13 cellular contexts compared by ENCODE assay signal in the genomic region with DNA sequence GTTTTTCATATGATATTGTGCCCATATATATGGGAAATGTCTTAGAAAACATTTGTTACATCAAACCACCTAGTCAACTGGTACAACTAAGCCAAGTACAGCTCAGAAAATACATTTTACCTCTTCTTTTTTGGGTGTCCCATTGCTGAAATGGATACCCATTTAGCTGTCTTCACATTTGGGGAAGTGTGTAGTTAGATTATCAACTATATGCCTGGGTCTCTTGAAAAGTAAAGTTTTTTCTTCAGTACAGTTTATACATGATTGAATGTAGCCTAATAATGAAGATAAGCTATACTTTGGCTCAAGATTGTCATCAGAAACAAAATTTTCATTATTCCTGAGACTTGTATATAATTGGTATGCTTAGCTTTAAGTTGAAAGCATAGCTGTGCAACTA. TPM values are rescaled to one million over a fixed set of nuclear protein-coding genes. Genes with fewer than 3 reads are reported as not detected.
A peak's percentile ranks its signal among the peaks of the same experiment; 100 is the strongest.
DNase-seq lines count a peak whose midpoint lies in the region; ATAC-seq, FAIRE-seq and TF ChIP-seq lines count a peak whose summit lies in the region.
"Had no signal": no experiment of that assay in that cellular context is flagged by ENCODE, and none has a peak within 500 bp of the region (broad histone marks: within the 10 kb centered on the region; RNA-seq: fewer than 3 reads in every experiment).

No MANE protein-coding gene starts in this region.

- intact Hi-C loops in K562 (cut with micrococcal nuclease): loop anchor here (5.0 kb wide), 2 partner anchors 71 to 154 kb away; partner anchors contain the start of gene ADPRS

- POLR2A ChIA-PET in activated CD4-positive, alpha-beta T cell treated with anti-CD3 and anti-CD28 coated beads, Interleukin-2, amount 10 ng/mL, durations not matched to agents 7 days and 5 days (lab: Charles Lee): no interaction called here
- POLR2A ChIA-PET in K562 (lab: Yijun Ruan, JAX): interaction anchor here (1.1 to 2.5 kb wide), 5 partner anchors 9 to 36 kb away, joined by 4 to 10 read pairs (median 7); no protein-coding TSS in a partner anchor

- H3K79me2 ChIP-seq in K562 (ENCODE audit: control insufficient read depth, insufficient read depth, low read length): peaks cover 71% of the 10 kb centered on the region

- no peak overlapping the region for H3K27ac Mint-ChIP-seq in activated CD4-positive, alpha-beta T cell treated with anti-CD3 and anti-CD28 coated beads, Interleukin-2, amount 10 ng/mL, durations not matched to agents 7 days and 5 days

- no peak for TF ChIP-seq CTCF in NB4 (IDR thresholded peaks at IDR 0.05; ENCODE audit: low read depth, low read length)
- no peak for TF ChIP-seq CTCF in K562 (IDR thresholded peaks at IDR 0.05 in 2 of 3, conservative IDR thresholded peaks at IDR 0.05 in 1 of 3; ENCODE audit: insufficient read depth in 2 of 3, low read depth in 1 of 3, low read length in 3 of 3)

- H3K4me3 ChIP-seq in NB4 (ENCODE audit: low read depth, low read length) (peak overlapping the region; percentile 98), K562 (peak overlapping the region; percentile 86), neuron (ENCODE audit: low read length) (peak overlapping the region; percentile 99)

- H3K36me3 ChIP-seq in K562 (ENCODE audit: control insufficient read depth, insufficient read depth, low read length) (peaks cover 7% of the 10 kb centered on the region; the same call in 1 of the 3 replicates), neuron (ENCODE audit: insufficient read depth, low read length) (peaks cover 2% of the 10 kb centered on the region)
- H3K36me3 ChIP-seq: gastroesophageal sphincter, lower lobe of right lung had no signal

- CTCF ChIA-PET in activated CD4-positive, alpha-beta T cell treated with anti-CD3 and anti-CD28 coated beads, Interleukin-2, amount 10 ng/mL, durations not matched to agents 7 days and 5 days (lab: Charles Lee): interaction anchor here (0.7 to 1.4 kb wide), 4 partner anchors 17 to 101 kb away, joined by 3 to 4 read pairs (median 4); partner anchors contain the start of gene AGO1
- CTCF ChIA-PET in K562 (lab: Yijun Ruan, JAX; ENCODE audit: low intra/inter-chr PET ratio): no interaction called here

- peak overlapping the region; percentile 94; the same call in 1 of the 2 replicates for H3K4me2 ChIP-seq in K562 (ENCODE audit: insufficient read depth, low read length)

- H3K4me1 Mint-ChIP-seq in activated CD4-positive, alpha-beta T cell treated with anti-CD3 and anti-CD28 coated beads, Interleukin-2, amount 10 ng/mL, durations not matched to agents 7 days and 5 days: peaks cover 38% of the 10 kb centered on the region

- ATAC-seq in K562: no peak
- ATAC-seq in GM21786 (IDR thresholded peaks at IDR 0.05; ENCODE audit: unreplicated experiment): no peak
- ATAC-seq: gastroesophageal sphincter, lower lobe of right lung had no signal

- H3K9ac ChIP-seq in K562 (ENCODE audit: insufficient read depth in 1 of 2, low read depth in 2 of 2, low read length in 2 of 2): peak overlapping the region; percentile 5 to 78; a peak in 2 of 4 replicates

- H2AFZ ChIP-seq in K562 (ENCODE audit: low read depth, low read length) (no peak overlapping the region), neuron (ENCODE audit: low read depth, low read length) (no peak overlapping the region)

- FAIRE-seq in K562 (lab: Jason Lieb, UNC): no peak
- FAIRE-seq: G401.6 had no signal

- no peaks in the 10 kb centered on the region for H3K9me3 Mint-ChIP-seq in activated CD4-positive, alpha-beta T cell treated with anti-CD3 and anti-CD28 coated beads, Interleukin-2, amount 10 ng/mL, durations not matched to agents 7 days and 5 days

- H3K27me3 Mint-ChIP-seq in activated CD4-positive, alpha-beta T cell treated with anti-CD3 and anti-CD28 coated beads, Interleukin-2, amount 10 ng/mL, durations not matched to agents 7 days and 5 days: no peaks in the 10 kb centered on the region

- no peak overlapping the region for H3K27ac ChIP-seq in K562 (ENCODE audit: extremely low read depth, low read depth, low read length)
- H3K27ac ChIP-seq: lower lobe of right lung had no signal

- H3K4me1 ChIP-seq in K562 (replicated peaks in 1 of 2; ENCODE audit: control insufficient read depth in 2 of 2, insufficient read depth in 2 of 2, low read length in 2 of 2): peaks cover 15 to 23% of the 10 kb centered on the region in 2 experiments
- peaks cover 40% of the 10 kb centered on the region for H3K4me1 ChIP-seq in neuron (ENCODE audit: insufficient read depth, low read length)

- H4K20me1 ChIP-seq in K562 (replicated peaks; ENCODE audit: control insufficient read depth, insufficient read depth, low read length): no peaks in the 10 kb centered on the region

- in situ Hi-C loops in K562 (cut with MboI): no loop called here

- no peaks in the 10 kb centered on the region for H3K9me1 ChIP-seq in K562 (ENCODE audit: control insufficient read depth, insufficient read depth, low read length)

- H3K9me3 ChIP-seq in K562 (replicated peaks; ENCODE audit: control insufficient read depth, insufficient read depth, low read depth, low read length): no peaks in the 10 kb centered on the region
- no peaks in the 10 kb centered on the region for H3K9me3 ChIP-seq in neuron (ENCODE audit: low read length)
- H3K9me3 ChIP-seq: gastroesophageal sphincter, lower lobe of right lung had no signal

- peak overlapping the region; percentile 10 for H3K4me3 Mint-ChIP-seq in activated CD4-positive, alpha-beta T cell treated with anti-CD3 and anti-CD28 coated beads, Interleukin-2, amount 10 ng/mL, durations not matched to agents 7 days and 5 days

- TF ChIP-seq EP300 in K562 (IDR thresholded peaks at IDR 0.05; ENCODE audit: low read length): no peak

- no TSS peak for BruUV-seq in K562 (replicated peaks; lab: Mats Ljungman, UMichigan)

- no peaks in the 10 kb centered on the region for H3K36me3 Mint-ChIP-seq in activated CD4-positive, alpha-beta T cell treated with anti-CD3 and anti-CD28 coated beads, Interleukin-2, amount 10 ng/mL, durations not matched to agents 7 days and 5 days (ENCODE audit: low read depth)

- H3K27me3 ChIP-seq in K562 (ENCODE audit: control insufficient read depth in 2 of 2, insufficient read depth in 2 of 2, low read length in 2 of 2) (no peaks in the 10 kb centered on the region), neuron (ENCODE audit: insufficient read depth, low read length) (no peaks in the 10 kb centered on the region)
- H3K27me3 ChIP-seq: gastroesophageal sphincter had no signal

- DNase-seq in activated CD4-positive, alpha-beta T cell treated with anti-CD3 and anti-CD28 coated beads, Interleukin-2, amount 10 ng/mL, durations not matched to agents 7 days and 5 days: no peak
- DNase-seq in activated CD4-positive, alpha-beta T cell treated with anti-CD3 and anti-CD28 coated beads for 4 hours: no peak
- no peak for DNase-seq in NB4 (ENCODE audit: low read depth)
- no peak for DNase-seq in K562 (ENCODE audit: extremely low read depth in 1 of 4, low spot score in 3 of 4)
- DNase-seq in superior temporal gyrus (ENCODE audit: extremely low spot score): no peak
- DNase-seq in middle frontal gyrus (ENCODE audit: extremely low spot score, low spot score): no peak
- DNase-seq: lower lobe of right lung, NCI-H1105 treated with DMSO at 0.1 percent for 48 hours, NCI-H748 treated with DMSO at 0.1 percent for 48 hours had no signal

- no peak for TF ChIP-seq RAD21 in K562 (CRISPR knock-in tag; conservative IDR thresholded peaks at IDR 0.05 in 1 of 2, IDR thresholded peaks at IDR 0.05 in 1 of 2)

- TF ChIP-seq POLR2A in NB4 (IDR thresholded peaks at IDR 0.05; ENCODE audit: extremely low read depth, insufficient read length) (no peak), K562 (conservative IDR thresholded peaks at IDR 0.05) (no peak)

RNA-seq across cellular contexts. Expression of gene AGO3, which starts 2.0 kb away (rescaled TPM):
- 10 to 100 TPM; 28.7 to 29.4 TPM for total RNA-seq in activated CD4-positive, alpha-beta T cell treated with anti-CD3 and anti-CD28 coated beads, Interleukin-2, amount 10 ng/mL, durations not matched to agents 7 days and 5 days
- total RNA-seq in K562 (2011; cell fraction: chromatin; rRNA removed; ENCODE audit: low replicate concordance): 154 and 202 TPM in 2 replicates
- total RNA-seq in K562 (2011; cell fraction: nucleolus; rRNA removed): 54.0 and 60.4 TPM in 2 replicates
- total RNA-seq in K562 (2011; cell fraction: nucleoplasm; rRNA removed): 64.7 and 73.4 TPM in 2 replicates
- total RNA-seq in K562 (2014; rRNA removed) (19.2 and 21.8 TPM in 2 replicates), K562 (2014; rRNA removed; fragmentation: Illumina TruSeq; extraction: Trizol) (31.2 and 36.0 TPM in 2 replicates), K562 (2015; rRNA removed; fragmentation: Illumina TruSeq; extraction: Trizol) (22.7 and 24.6 TPM in 2 replicates), K562 (2021) (26.3 and 31.1 TPM in 2 replicates)
- polyA plus RNA-seq in K562 (2011; rRNA removed) (41.5 and 47.3 TPM in 2 replicates), K562 (2014; fragmentation: Illumina TruSeq; extraction: Trizol) (25.7 and 28.4 TPM in 2 replicates), K562 (2014; fragmentation: Nextera tagmentation; extraction: Ambion mirVana) (1 to 10 TPM; 4.5 to 4.6 TPM), K562 (2014; rRNA removed) (17.3 and 20.3 TPM in 2 replicates)
- 16.6 and 25.4 TPM in 2 replicates for polyA plus RNA-seq in K562 (2011; cell fraction: cytosol; rRNA removed)
- polyA plus RNA-seq in K562 (2011; cell fraction: nucleus; rRNA removed): 59.9 and 63.6 TPM in 2 replicates
- 14.7 and 15.5 TPM in 2 replicates for polyA plus RNA-seq in K562 (2012)
- polyA minus RNA-seq in K562 (2011; rRNA and poly(A)+ RNA removed): 106 and 124 TPM in 2 replicates
- 34.4 and 36.0 TPM in 2 replicates for polyA minus RNA-seq in K562 (2011; cell fraction: cytosol; rRNA and poly(A)+ RNA removed)
- polyA minus RNA-seq in K562 (2011; cell fraction: nucleus; rRNA and poly(A)+ RNA removed): 35.7 and 79.5 TPM in 2 replicates

RNA-seq across cellular contexts. Expression of gene AGO1, which starts 49.9 kb away (rescaled TPM):
- 10 to 100 TPM; 22.3 to 22.4 TPM for total RNA-seq in activated CD4-positive, alpha-beta T cell treated with anti-CD3 and anti-CD28 coated beads, Interleukin-2, amount 10 ng/mL, durations not matched to agents 7 days and 5 days
- total RNA-seq in K562 (2011; cell fraction: chromatin; rRNA removed; ENCODE audit: low replicate concordance): 74.1 and 88.4 TPM in 2 replicates
- total RNA-seq in K562 (2011; cell fraction: nucleolus; rRNA removed): 28.0 and 34.0 TPM in 2 replicates
- total RNA-seq in K562 (2011; cell fraction: nucleoplasm; rRNA removed): 60.8 and 97.1 TPM in 2 replicates
- total RNA-seq in K562 (2014; rRNA removed) (26.0 and 30.2 TPM in 2 replicates), K562 (2014; rRNA removed; fragmentation: Illumina TruSeq; extraction: Trizol) (27.4 and 29.5 TPM in 2 replicates), K562 (2015; rRNA removed; fragmentation: Illumina TruSeq; extraction: Trizol) (26.1 and 26.5 TPM in 2 replicates), K562 (2021) (59.4 and 64.2 TPM in 2 replicates)
- polyA plus RNA-seq in K562 (2011; rRNA removed) (21.2 and 25.7 TPM in 2 replicates), K562 (2014; fragmentation: Illumina TruSeq; extraction: Trizol) (25.7 and 27.1 TPM in 2 replicates), K562 (2014; fragmentation: Nextera tagmentation; extraction: Ambion mirVana) (10 to 100 TPM in 1 of 2 experiments, 1 to 10 TPM in 1; 7.3 to 13.3 TPM), K562 (2014; rRNA removed) (20.8 and 21.2 TPM in 2 replicates)
- polyA plus RNA-seq in K562 (2011; cell fraction: cytosol; rRNA removed): 23.0 and 25.9 TPM in 2 replicates
- 51.2 and 62.9 TPM in 2 replicates for polyA plus RNA-seq in K562 (2011; cell fraction: nucleus; rRNA removed)
- 12.8 and 19.1 TPM in 2 replicates for polyA plus RNA-seq in K562 (2012)
- 54.8 and 61.7 TPM in 2 replicates for polyA minus RNA-seq in K562 (2011; rRNA and poly(A)+ RNA removed)
- polyA minus RNA-seq in K562 (2011; cell fraction: cytosol; rRNA and poly(A)+ RNA removed): 44.2 and 50.2 TPM in 2 replicates
- polyA minus RNA-seq in K562 (2011; cell fraction: nucleus; rRNA and poly(A)+ RNA removed): 21.4 and 34.9 TPM in 2 replicates
